8 cellular contexts compared by ENCODE assay signal in the genomic region with DNA sequence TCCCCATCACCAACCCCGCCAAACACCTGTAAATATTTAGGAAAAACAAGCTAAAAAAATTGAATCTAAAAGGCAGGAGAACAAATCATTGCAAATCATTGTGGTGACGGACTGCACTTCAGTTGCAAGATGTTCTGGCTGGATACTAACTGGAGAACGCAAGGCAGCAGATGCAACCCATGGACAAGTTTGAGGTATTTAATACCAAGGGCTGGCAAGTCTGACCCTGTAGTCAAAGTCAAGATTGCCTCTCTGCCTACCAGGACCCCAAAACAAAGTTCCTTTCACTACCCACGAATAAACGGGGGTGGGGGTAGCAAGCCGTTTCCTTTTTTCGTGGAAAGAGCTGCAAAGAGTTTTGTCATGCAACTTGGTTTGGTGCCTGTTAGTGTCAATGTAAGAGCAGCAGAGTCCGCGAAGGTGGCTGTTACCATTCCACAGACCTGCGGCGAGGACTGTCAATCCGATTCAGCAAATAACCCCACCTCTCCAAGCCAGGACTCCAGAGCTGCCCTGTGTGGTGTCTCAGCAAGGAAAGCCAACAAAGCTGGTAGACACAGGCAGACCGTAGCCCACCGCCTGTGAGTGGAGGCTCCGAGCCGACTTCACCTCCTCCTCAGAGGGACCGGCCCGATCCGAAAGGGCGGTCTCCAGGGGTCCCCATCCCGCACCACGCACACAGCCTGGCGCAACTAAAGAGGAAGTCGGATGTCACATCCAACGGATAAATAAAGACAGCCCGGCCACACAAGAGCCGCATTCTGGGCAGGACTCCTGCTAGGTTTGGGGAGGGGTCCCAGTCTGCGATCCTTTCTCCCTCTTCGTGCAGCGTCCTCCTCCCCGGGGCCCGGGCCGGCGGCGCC. TPM values are rescaled to one million over a fixed set of nuclear protein-coding genes. Genes with fewer than 3 reads are reported as not detected.
DNase-seq lines count a peak whose midpoint lies in the region; ATAC-seq and TF ChIP-seq lines count a peak whose summit lies in the region.

No MANE protein-coding gene starts in this region.

- 3% methylated on average over 29 to 35 of the region's 35 CpGs for WGBS in lung, 2 donors

- H3K9me3 ChIP-seq in lung (ENCODE audit: control insufficient read depth in 2 of 2, insufficient read depth in 1 of 2, low read length in 1 of 2) = no peaks in the 10 kb centered on the region

- no peaks in the 10 kb centered on the region for H3K36me3 ChIP-seq in GM06990 (ENCODE audit: control insufficient read depth, insufficient read depth, low read length)
- H3K36me3 ChIP-seq in lung (ENCODE audit: control insufficient read depth in 2 of 2, insufficient read depth in 2 of 2, low read length in 2 of 2) = no peaks in the 10 kb centered on the region

- no peak for TF ChIP-seq CTCF in GM06990 (IDR thresholded peaks at IDR 0.05; ENCODE audit: insufficient read depth, low read length, poor library complexity, severe bottlenecking)
- no peak for TF ChIP-seq CTCF in WI38 (IDR thresholded peaks at IDR 0.05; ENCODE audit: low read depth, low read length)
- no peak for TF ChIP-seq CTCF in coronary artery (IDR thresholded peaks at IDR 0.05)
- TF ChIP-seq CTCF in lung (IDR thresholded peaks at IDR 0.05; ENCODE audit: control extremely low read depth, extremely low read depth) = no peak

- no peak for ATAC-seq in lung (ENCODE audit: insufficient read depth, low FRiP score)

- H3K4me1 ChIP-seq in lung (ENCODE audit: control insufficient read depth in 2 of 2, insufficient read depth in 2 of 2, low read length in 2 of 2) = peaks cover 8 to 17% of the 10 kb centered on the region in 2 donors

- H3K4me3 ChIP-seq in GM06990 (replicated peaks; ENCODE audit: low read depth, low read length) = peak overlapping the region; percentile 90
- H3K4me3 ChIP-seq in WI38 (ENCODE audit: low read depth, low read length) = peak overlapping the region; percentile 67
- peak overlapping the region; percentile 92 for H3K4me3 ChIP-seq in coronary artery
- H3K4me3 ChIP-seq in lung = peak overlapping the region; percentile 87

- peak; percentile 57 for DNase-seq in GM06990 (ENCODE audit: extremely low read depth, insufficient read length)
- peak; percentile 46 for DNase-seq in HuH-7 (ENCODE audit: low spot score)
- peak; percentile 79 for DNase-seq in coronary artery (ENCODE audit: low spot score)
- DNase-seq in lung (ENCODE audit: low spot score) = peak; percentile 37
- DNase-seq in stimulated activated CD8-positive, alpha-beta memory T cell treated with anti-CD3 and anti-CD28 coated beads, Interleukin-4, amount 100 ng/mL, for 24 hours (ENCODE audit: low read depth) = peak; percentile 35
- DNase-seq in OCI-M2 (lab: John Stamatoyannopoulos, UW; ENCODE audit: unreplicated experiment) = no peak
- DNase-seq in NCI-H187 (lab: John Stamatoyannopoulos, UW) = no peak

- peak overlapping the region; percentile 62 to 94 for H3K27ac ChIP-seq in coronary artery
- peak overlapping the region; percentile 21 to 97 for H3K27ac ChIP-seq in lung (ENCODE audit: low read depth in 1 of 2, low read length in 1 of 2)

- no peaks in the 10 kb centered on the region for H3K27me3 ChIP-seq in GM06990 (replicated peaks; ENCODE audit: control insufficient read depth, insufficient read depth, low read length)
- no peaks in the 10 kb centered on the region for H3K27me3 ChIP-seq in lung (ENCODE audit: control insufficient read depth, insufficient read depth)

RNA-seq across cellular contexts. Expression of a gene that starts 1.0 kb away (rescaled TPM):
- total RNA-seq in lung = 10 to 100 TPM; 32.4 to 73.8 TPM
- polyA plus RNA-seq in lung = 1 to 10 TPM; 7.1 to 8.1 TPM

Comparison
In these comparisons a context has a peak if more than half of its experiments do, and no peak if none do; other contexts are left out.
1. DNase-seq: peak in GM06990 (single experiment), HuH-7 (single experiment), coronary artery (single experiment), lung (single experiment) and stimulated activated CD8-positive, alpha-beta memory T cell treated with anti-CD3 and anti-CD28 coated beads, Interleukin-4, amount 100 ng/mL, for 24 hours (single experiment); none in OCI-M2 (single experiment) and NCI-H187 (0 of 2).
2. Peak in every context shown above with its lines, with median percentiles within 50 percentile points of each other: H3K4me3 ChIP-seq.